8 cellular contexts compared by ENCODE assay signal in genomic region chr12:76559277-76560082, GRCh38. TPM values are rescaled to one million over a fixed set of nuclear protein-coding genes. Genes with fewer than 3 reads are reported as not detected.
A peak's percentile ranks its signal among the peaks of the same experiment; 100 is the strongest.
DNase-seq lines count a peak whose midpoint lies in the region; ATAC-seq and TF ChIP-seq lines count a peak whose summit lies in the region.

OSBPL8 (minus strand) TSS chr12:76559771; CDS start chr12:76487551, 72,220 bp downstream.

- peak within 1 kb of the TSS; percentile 97 for H3K27ac Mint-ChIP-seq in WTC11
- H3K27ac Mint-ChIP-seq in immature natural killer cell, result peak within 1 kb of the TSS; percentile 94 to 96 (median 96)

- H3K27ac ChIP-seq in spleen, result peak within 1 kb of the TSS; percentile 96 to 99 (median 97)

- H3K4me3 Mint-ChIP-seq in WTC11, result peak within 1 kb of the TSS; percentile 91
- peak within 1 kb of the TSS; percentile 90 to 97 (median 95) for H3K4me3 Mint-ChIP-seq in immature natural killer cell

- no peaks in the 10 kb centered on the region for H3K36me3 Mint-ChIP-seq in WTC11
- H3K36me3 Mint-ChIP-seq in immature natural killer cell, result no peaks in the 10 kb centered on the region

- POLR2A ChIA-PET in WTC11 (lab: Charles Lee), result interaction anchor here (0.6 to 1.2 kb wide), 3 partner anchors 12 to 377 kb away, joined by 3 read pairs; no protein-coding TSS in a partner anchor

- H3K4me3 ChIP-seq in cardiac fibroblast (replicated peaks in 1 of 2; ENCODE audit: low read depth in 2 of 2, low read length in 2 of 2) (peak within 1 kb of the TSS; percentile 98 to 99), spleen (peak within 1 kb of the TSS; percentile 80 to 96 (median 88))

- no peaks in the 10 kb centered on the region for H3K27me3 ChIP-seq in spleen (replicated peaks in 1 of 7)

- no peak for TF ChIP-seq CTCF in WTC11 (IDR thresholded peaks at IDR 0.05)
- TF ChIP-seq CTCF in cardiac fibroblast (IDR thresholded peaks at IDR 0.05; ENCODE audit: low read depth, low read length), result no peak
- TF ChIP-seq CTCF in spleen (IDR thresholded peaks at IDR 0.05 in 8 of 11, conservative IDR thresholded peaks at IDR 0.05 in 3 of 11), result peak in 9 of 11 experiments; percentile 15 to 58 (median 39)

- peak in 2 of 3 donors; percentile 17 to 72 for TF ChIP-seq POLR2A in spleen (IDR thresholded peaks at IDR 0.05)

- H3K4me1 Mint-ChIP-seq in WTC11 (peaks cover 43% of the 10 kb centered on the region), immature natural killer cell (peaks cover 42 to 49% of the 10 kb centered on the region in 2 donors)

- 0 to 1% (median 1%) methylated on average over 55 to 85 of the region's 85 CpGs for WGBS in spleen, 5 donors

- H3K9me3 Mint-ChIP-seq in WTC11 (no peaks in the 10 kb centered on the region), immature natural killer cell (no peaks in the 10 kb centered on the region)

- ATAC-seq in GM18909 (IDR thresholded peaks at IDR 0.05; ENCODE audit: poor library complexity, unreplicated experiment) (peak; percentile 79), HG03175 (IDR thresholded peaks at IDR 0.05; ENCODE audit: unreplicated experiment) (peak; percentile 83), WTC11 (peak; percentile 82)

- intact Hi-C loops in spleen (cut with DNase I; ENCODE audit: low total_unique reads), result loop anchor here (10.0 kb wide), 1 partner anchor 475 kb away; the partner anchor contains the start of gene NAP1L1

- H3K4me1 ChIP-seq in spleen, result peaks cover 20 to 55% (median 48%) of the 10 kb centered on the region in 6 donors

- H3K27me3 Mint-ChIP-seq in WTC11 (ENCODE audit: low read depth) (no peaks in the 10 kb centered on the region), immature natural killer cell (ENCODE audit: low read depth in 3 of 3) (peaks cover 5 to 14% (median 5%) of the 10 kb centered on the region in 3 donors)

- CTCF ChIA-PET in WTC11 (lab: Charles Lee), result interaction anchor here (1.0 to 1.6 kb wide), 3 partner anchors 9 to 28 kb away, joined by 3 to 5 read pairs (median 3); no protein-coding TSS in a partner anchor

- H3K9me3 ChIP-seq in spleen, result no peaks in the 10 kb centered on the region

- no peaks in the 10 kb centered on the region for H3K36me3 ChIP-seq in spleen

- DNase-seq in AG08396 (ENCODE audit: low spot score), result peak; percentile 95
- peak; percentile 95 for DNase-seq in NCI-H2227 treated with DMSO at 0.1 percent for 48 hours (lab: John Stamatoyannopoulos, UW)
- peak; percentile 97 for DNase-seq in WTC11 (ENCODE audit: low spot score)
- peak; percentile 90 to 93 for DNase-seq in cardiac fibroblast (ENCODE audit: low read depth in 2 of 2)
- peak; percentile 91 to 92 (median 92) for DNase-seq in immature natural killer cell
- peak; percentile 100 for DNase-seq in spleen

TF ChIP-seq in WTC11, 78 proteins besides CTCF, POLR2A, EP300 and RAD21 (continues in another document):
- TF ChIP-seq ZNF281 (CRISPR knock-in tag; IDR thresholded peaks at IDR 0.05), result peak; percentile 33; the same call in 1 of the 2 replicates
- peak; percentile 97 for TF ChIP-seq SP1 (CRISPR knock-in tag; conservative IDR thresholded peaks at IDR 0.05)
- TF ChIP-seq TEAD1 (CRISPR knock-in tag; IDR thresholded peaks at IDR 0.05), result no peak; the same call in none of the 2 replicates
- no peak for TF ChIP-seq NR2C2 (CRISPR knock-in tag; IDR thresholded peaks at IDR 0.05)
- 0 out of 2 replicates have a peak, but pooled peaks have one; percentile 15 for TF ChIP-seq CREB1 (CRISPR knock-in tag; IDR thresholded peaks at IDR 0.05)
- TF ChIP-seq SMAD4 (CRISPR knock-in tag; IDR thresholded peaks at IDR 0.05), result no peak
- peak; percentile 86; the same call in 1 of the 2 replicates for TF ChIP-seq ARID4B (CRISPR knock-in tag; IDR thresholded peaks at IDR 0.05; ENCODE audit: borderline replicate concordance)
- TF ChIP-seq MYBL2 (CRISPR knock-in tag; IDR thresholded peaks at IDR 0.05), result peak; percentile 71; the same call in 1 of the 2 replicates
- TF ChIP-seq CBFB (CRISPR knock-in tag; IDR thresholded peaks at IDR 0.05; ENCODE audit: low read depth), result no peak
- TF ChIP-seq USF1 (CRISPR knock-in tag; IDR thresholded peaks at IDR 0.05), result peak; percentile 98
- TF ChIP-seq HMGXB4 (CRISPR knock-in tag; IDR thresholded peaks at IDR 0.05), result peak; percentile 86; the same call in 1 of the 2 replicates
- TF ChIP-seq ESRRA (CRISPR knock-in tag; IDR thresholded peaks at IDR 0.05; ENCODE audit: borderline replicate concordance), result peak; percentile 30; the same call in 1 of the 2 replicates

RNA-seq across cellular contexts. Expression of gene OSBPL8, which starts in this region (rescaled TPM):
- total RNA-seq in WTC11 (2021), result 68.7 to 81.7 TPM (median 72.8 TPM) in 3 replicates
- 100 to 1,000 TPM; 109 to 161 (median 140) TPM for polyA plus RNA-seq in immature natural killer cell
- total RNA-seq in spleen, result 100 to 1,000 TPM in 6 of 7 donors, 10 to 100 TPM in 1; 90.8 to 127 (median 114) TPM
- polyA plus RNA-seq in spleen, result 10 to 100 TPM; 10.7 to 16.6 (median 14.8) TPM

Comparison
In these comparisons a context has a peak if more than half of its experiments do, and no peak if none do; other contexts are left out.
1. Peak in every context shown above with its lines: DNase-seq, ATAC-seq, H3K4me3 ChIP-seq and H3K27ac ChIP-seq.
2. RNA of gene OSBPL8 (polyA plus RNA-seq): 109 to 161 TPM in immature natural killer cell; 10.7 to 16.6 TPM in spleen; every median in the first group is over 4 times any median in the second.
3. CTCF ChIP-seq: peak in spleen (9 of 11); none in WTC11 (single experiment) and cardiac fibroblast (single experiment).